ENCODE assay signal across 19 cellular contexts in the genomic region with DNA sequence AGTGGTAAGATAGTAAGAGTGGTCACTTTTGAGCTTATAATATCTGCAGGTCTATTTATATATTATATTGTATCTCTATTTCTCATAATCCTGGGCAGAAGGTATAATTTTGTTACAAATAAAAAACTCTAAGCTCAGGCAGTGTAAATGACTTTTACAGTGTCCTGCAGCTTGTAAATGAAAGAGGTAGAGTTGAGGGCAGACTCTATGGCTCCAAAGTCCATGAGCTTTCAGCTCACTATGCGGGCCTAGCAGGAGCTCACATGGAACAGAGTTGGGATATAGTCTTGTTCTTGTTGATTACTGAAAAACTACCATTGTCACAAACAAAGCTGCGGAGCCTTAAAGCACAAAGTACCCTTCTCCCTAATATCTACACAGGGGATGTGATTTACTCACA.
"Had no signal": no experiment of that assay in that cellular context is flagged by ENCODE, and none has a peak within 500 bp of the region (broad histone marks: within the 10 kb centered on the region; RNA-seq: fewer than 3 reads in every experiment).

No MANE protein-coding gene starts in this region.

- H3K27me3 ChIP-seq: MG63 had no signal

- FAIRE-seq: RCC 7860 had no signal

- H3K27ac ChIP-seq: RWPE1 had no signal

- H3K36me3 ChIP-seq: MG63 had no signal

- H3K9me3 ChIP-seq: MG63, SK-N-SH had no signal

- H3K4me3 ChIP-seq: MG63 had no signal

- DNase-seq: KBM-7, MG63, NCI-H1092, NCI-H1436, NCI-H187, NCI-H2029, NCI-H2081 treated with DMSO at 0.1 percent for 48 hours, NCI-H2171, NCI-H226, NCI-H446, NCI-H510A, NCI-H524 treated with DMSO at 0.1 percent for 48 hours, NCI-H69, NCI-H774, SHP77, SK-N-SH, SW 1271 had no signal
